Comparison of ENCODE assay signal across 19 cellular contexts in genomic region chr15:101614001-101614585, GRCh38. TPM values are rescaled to one million over a fixed set of nuclear protein-coding genes. Genes with fewer than 3 reads are reported as not detected.
DNase-seq lines count a peak whose midpoint lies in the region; ATAC-seq and TF ChIP-seq lines count a peak whose summit lies in the region.
"Had no signal": no experiment of that assay in that cellular context is flagged by ENCODE, and none has a peak within 500 bp of the region (broad histone marks: within the 10 kb centered on the region; RNA-seq: fewer than 3 reads in every experiment).

No MANE protein-coding gene starts in this region.

- no peaks in the 10 kb centered on the region for H3K79me2 ChIP-seq in osteoblast (ENCODE audit: insufficient read depth, low read length)
- H3K79me2 ChIP-seq: hepatocyte had no signal

- no peak overlapping the region for H2AFZ ChIP-seq in osteoblast (ENCODE audit: low read length)
- H2AFZ ChIP-seq: hepatocyte had no signal

- H3K27me3 ChIP-seq in BLaER1 (no peaks in the 10 kb centered on the region), right atrium auricular region (no peaks in the 10 kb centered on the region), osteoblast (ENCODE audit: insufficient read depth, low read length) (no peaks in the 10 kb centered on the region)
- H3K27me3 ChIP-seq: hepatocyte, SJSA1 had no signal

- DNase-seq in GM13976 (ENCODE audit: low spot score) (peak; percentile 28), right atrium auricular region (ENCODE audit: low spot score) (peak; percentile 50), osteoblast (ENCODE audit: insufficient read length, low spot score, missing footprints) (peak; percentile 60), RKO (ENCODE audit: low spot score) (no peak), activated T-cell treated with anti-CD3 and anti-CD28 coated beads for 4 hours (no peak)
- DNase-seq in activated CD4-positive, alpha-beta T cell treated with anti-CD3 and anti-CD28 coated beads, Interleukin-2, amount 50 U/mL, for 48 hours = no peak
- DNase-seq: activated CD4-positive, CD25-positive, alpha-beta regulatory T cell treated with anti-CD3 and anti-CD28 coated beads, Interleukin-2, amount 50 U/mL, for 72 hours; activated CD8-positive, alpha-beta memory T cell treated with anti-CD3 and anti-CD28 coated beads for 24 hours; activated T-cell treated with anti-CD3 and anti-CD28 coated beads, Interleukin-2, amount 50 U/mL, for 72 hours; CD8-positive, alpha-beta T cell; MV-4-11; naive thymus-derived CD8-positive, alpha-beta T cell; T-helper 9 cell had no signal

- H3K9me3 ChIP-seq in BLaER1 (no peaks in the 10 kb centered on the region), right atrium auricular region (no peaks in the 10 kb centered on the region), osteoblast (ENCODE audit: low read depth, low read length) (no peaks in the 10 kb centered on the region)
- H3K9me3 ChIP-seq: SJSA1 had no signal

- no peak for ATAC-seq in GM19035 (IDR thresholded peaks at IDR 0.05; ENCODE audit: unreplicated experiment)
- ATAC-seq: activated T-cell treated with anti-CD3 and anti-CD28 coated beads, Interleukin-2, amount 50 U/mL, for 72 hours; CD8-positive, alpha-beta T cell; naive thymus-derived CD8-positive, alpha-beta T cell had no signal

- no peak overlapping the region for H3K27ac ChIP-seq in BLaER1
- peak overlapping the region in 1 of 2 donors; percentile 57 for H3K27ac ChIP-seq in right atrium auricular region
- no peak overlapping the region for H3K27ac ChIP-seq in osteoblast (ENCODE audit: low read depth, low read length)
- H3K27ac ChIP-seq: hepatocyte, KMS-11, SJSA1 had no signal

- no peaks in the 10 kb centered on the region for H3K36me3 ChIP-seq in BLaER1
- no peaks in the 10 kb centered on the region for H3K36me3 ChIP-seq in right atrium auricular region
- H3K36me3 ChIP-seq in osteoblast (ENCODE audit: insufficient read depth, low read length) = no peaks in the 10 kb centered on the region
- H3K36me3 ChIP-seq: SJSA1 had no signal

- H3K4me1 ChIP-seq in BLaER1 (peaks cover 76% of the 10 kb centered on the region), right atrium auricular region (peaks cover 0 to 57% of the 10 kb centered on the region in 2 donors), osteoblast (ENCODE audit: insufficient read depth, low read length) (peaks cover 10% of the 10 kb centered on the region)
- H3K4me1 ChIP-seq: SJSA1 had no signal

- H3K4me3 ChIP-seq in BLaER1 (peak overlapping the region; percentile 25), right atrium auricular region (no peak overlapping the region), osteoblast (ENCODE audit: insufficient read depth, low read length) (no peak overlapping the region)
- H3K4me3 ChIP-seq: coronary artery, hepatocyte, SJSA1 had no signal

- TF ChIP-seq CTCF in GM13976 (IDR thresholded peaks at IDR 0.05; ENCODE audit: borderline replicate concordance, control extremely low read depth, extremely low read depth, insufficient read depth, missing control alignments) = no peak
- TF ChIP-seq CTCF in right atrium auricular region (IDR thresholded peaks at IDR 0.05) = no peak
- TF ChIP-seq CTCF in osteoblast (IDR thresholded peaks at IDR 0.05; ENCODE audit: extremely low read depth, low read depth, low read length) = no peak

- in situ Hi-C loops in GM13976 (cut with MboI; ENCODE audit: low sequenced_read_pairs, unreplicated experiment) = no loop called here

- H3K9ac ChIP-seq in BLaER1 = no peak overlapping the region; the same call in 1 of the 2 replicates
- H3K9ac ChIP-seq: KMS-11 had no signal

- H4K20me1 ChIP-seq in BLaER1 (peaks cover 15% of the 10 kb centered on the region; the same call in 1 of the 2 replicates), osteoblast (ENCODE audit: insufficient read depth, low read length) (no peaks in the 10 kb centered on the region)

- peak overlapping the region; percentile 93 for H3K4me2 ChIP-seq in BLaER1
- H3K4me2 ChIP-seq in osteoblast (ENCODE audit: insufficient read depth, low read length) = no peak overlapping the region
- H3K4me2 ChIP-seq: hepatocyte, KMS-11 had no signal

RNA-seq across cellular contexts. Expression of gene TM2D3, which starts 38.1 kb away (rescaled TPM):
- total RNA-seq in right atrium auricular region (10 to 100 TPM; 36.0 to 53.4 TPM), osteoblast (31.8 and 32.6 TPM in 2 replicates)

Comparison
In these comparisons a context has a peak if more than half of its experiments do, and no peak if none do; other contexts are left out.
1. DNase-seq: peak in GM13976 (single experiment), right atrium auricular region (single experiment) and osteoblast (single experiment); none in RKO (single experiment), activated CD4-positive, alpha-beta T cell treated with anti-CD3 and anti-CD28 coated beads, Interleukin-2, amount 50 U/mL, for 48 hours (0 of 2) and activated T-cell treated with anti-CD3 and anti-CD28 coated beads for 4 hours (single experiment).